ENCODE assay signal across 1 cellular context in the genomic region with DNA sequence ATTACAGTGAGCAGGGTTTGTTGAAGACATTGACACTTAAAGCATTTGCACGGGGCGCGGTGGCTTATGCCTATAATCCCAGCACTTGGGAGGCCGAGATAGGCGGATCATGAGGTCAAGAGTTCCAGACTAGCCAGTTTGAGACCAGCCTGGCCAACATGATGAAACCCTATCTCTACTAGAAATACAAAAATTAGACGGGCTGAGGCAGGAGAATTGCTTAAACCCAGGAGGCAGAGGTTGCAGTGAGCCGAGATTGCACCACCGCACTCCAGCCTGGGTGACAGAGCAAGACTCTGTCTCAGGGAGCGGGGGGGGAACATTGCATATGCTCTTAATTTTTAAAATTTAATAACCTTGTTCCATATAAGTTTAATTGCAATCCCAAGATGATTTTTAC.
TF ChIP-seq lines count a peak whose summit lies in the region.

No MANE protein-coding gene starts in this region.

TF ChIP-seq in K562, 482 proteins besides CTCF, POLR2A, EP300 and RAD21 (continued from another document and continues in another):
- TF ChIP-seq, protein P1, sequence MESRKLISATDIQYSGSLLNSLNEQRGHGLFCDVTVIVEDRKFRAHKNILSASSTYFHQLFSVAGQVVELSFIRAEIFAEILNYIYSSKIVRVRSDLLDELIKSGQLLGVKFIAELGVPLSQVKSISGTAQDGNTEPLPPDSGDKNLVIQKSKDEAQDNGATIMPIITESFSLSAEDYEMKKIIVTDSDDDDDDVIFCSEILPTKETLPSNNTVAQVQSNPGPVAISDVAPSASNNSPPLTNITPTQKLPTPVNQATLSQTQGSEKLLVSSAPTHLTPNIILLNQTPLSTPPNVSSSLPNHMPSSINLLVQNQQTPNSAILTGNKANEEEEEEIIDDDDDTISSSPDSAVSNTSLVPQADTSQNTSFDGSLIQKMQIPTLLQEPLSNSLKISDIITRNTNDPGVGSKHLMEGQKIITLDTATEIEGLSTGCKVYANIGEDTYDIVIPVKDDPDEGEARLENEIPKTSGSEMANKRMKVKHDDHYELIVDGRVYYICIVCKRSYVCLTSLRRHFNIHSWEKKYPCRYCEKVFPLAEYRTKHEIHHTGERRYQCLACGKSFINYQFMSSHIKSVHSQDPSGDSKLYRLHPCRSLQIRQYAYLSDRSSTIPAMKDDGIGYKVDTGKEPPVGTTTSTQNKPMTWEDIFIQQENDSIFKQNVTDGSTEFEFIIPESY (CRISPR knock-in tag; IDR thresholded peaks at IDR 0.05) = no peak
- peak; percentile 84 for TF ChIP-seq TEAD4 (IDR thresholded peaks at IDR 0.05; ENCODE audit: low read length)
- TF ChIP-seq TEAD4 (CRISPR knock-in tag; IDR thresholded peaks at IDR 0.05; ENCODE audit: borderline replicate concordance) = no peak
- TF ChIP-seq MAZ (CRISPR knock-in tag; conservative IDR thresholded peaks at IDR 0.05 in 1 of 2, IDR thresholded peaks at IDR 0.05 in 1 of 2) = 0 out of 4 replicates have a peak, but pooled peaks of 1 of the 2 experiments have one; percentile 35
- TF ChIP-seq, protein P2, sequence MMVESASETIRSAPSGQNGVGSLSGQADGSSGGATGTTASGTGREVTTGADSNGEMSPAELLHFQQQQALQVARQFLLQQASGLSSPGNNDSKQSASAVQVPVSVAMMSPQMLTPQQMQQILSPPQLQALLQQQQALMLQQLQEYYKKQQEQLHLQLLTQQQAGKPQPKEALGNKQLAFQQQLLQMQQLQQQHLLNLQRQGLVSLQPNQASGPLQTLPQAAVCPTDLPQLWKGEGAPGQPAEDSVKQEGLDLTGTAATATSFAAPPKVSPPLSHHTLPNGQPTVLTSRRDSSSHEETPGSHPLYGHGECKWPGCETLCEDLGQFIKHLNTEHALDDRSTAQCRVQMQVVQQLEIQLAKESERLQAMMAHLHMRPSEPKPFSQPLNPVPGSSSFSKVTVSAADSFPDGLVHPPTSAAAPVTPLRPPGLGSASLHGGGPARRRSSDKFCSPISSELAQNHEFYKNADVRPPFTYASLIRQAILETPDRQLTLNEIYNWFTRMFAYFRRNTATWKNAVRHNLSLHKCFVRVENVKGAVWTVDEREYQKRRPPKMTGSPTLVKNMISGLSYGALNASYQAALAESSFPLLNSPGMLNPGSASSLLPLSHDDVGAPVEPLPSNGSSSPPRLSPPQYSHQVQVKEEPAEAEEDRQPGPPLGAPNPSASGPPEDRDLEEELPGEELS (CRISPR knock-in tag; IDR thresholded peaks at IDR 0.05; ENCODE audit: borderline replicate concordance) = no peak
- no peak for TF ChIP-seq SUPT5H (IDR thresholded peaks at IDR 0.05)
- no peak for TF ChIP-seq RBFOX2 (IDR thresholded peaks at IDR 0.05; ENCODE audit: low read depth, low read length)
- TF ChIP-seq NFYB (IDR thresholded peaks at IDR 0.05; ENCODE audit: extremely low read depth, insufficient read length) = no peak
- TF ChIP-seq TEAD1 (CRISPR knock-in tag; IDR thresholded peaks at IDR 0.05) = no peak
- no peak for TF ChIP-seq NR1H2 (CRISPR knock-in tag; IDR thresholded peaks at IDR 0.05)
- TF ChIP-seq, protein P3, sequence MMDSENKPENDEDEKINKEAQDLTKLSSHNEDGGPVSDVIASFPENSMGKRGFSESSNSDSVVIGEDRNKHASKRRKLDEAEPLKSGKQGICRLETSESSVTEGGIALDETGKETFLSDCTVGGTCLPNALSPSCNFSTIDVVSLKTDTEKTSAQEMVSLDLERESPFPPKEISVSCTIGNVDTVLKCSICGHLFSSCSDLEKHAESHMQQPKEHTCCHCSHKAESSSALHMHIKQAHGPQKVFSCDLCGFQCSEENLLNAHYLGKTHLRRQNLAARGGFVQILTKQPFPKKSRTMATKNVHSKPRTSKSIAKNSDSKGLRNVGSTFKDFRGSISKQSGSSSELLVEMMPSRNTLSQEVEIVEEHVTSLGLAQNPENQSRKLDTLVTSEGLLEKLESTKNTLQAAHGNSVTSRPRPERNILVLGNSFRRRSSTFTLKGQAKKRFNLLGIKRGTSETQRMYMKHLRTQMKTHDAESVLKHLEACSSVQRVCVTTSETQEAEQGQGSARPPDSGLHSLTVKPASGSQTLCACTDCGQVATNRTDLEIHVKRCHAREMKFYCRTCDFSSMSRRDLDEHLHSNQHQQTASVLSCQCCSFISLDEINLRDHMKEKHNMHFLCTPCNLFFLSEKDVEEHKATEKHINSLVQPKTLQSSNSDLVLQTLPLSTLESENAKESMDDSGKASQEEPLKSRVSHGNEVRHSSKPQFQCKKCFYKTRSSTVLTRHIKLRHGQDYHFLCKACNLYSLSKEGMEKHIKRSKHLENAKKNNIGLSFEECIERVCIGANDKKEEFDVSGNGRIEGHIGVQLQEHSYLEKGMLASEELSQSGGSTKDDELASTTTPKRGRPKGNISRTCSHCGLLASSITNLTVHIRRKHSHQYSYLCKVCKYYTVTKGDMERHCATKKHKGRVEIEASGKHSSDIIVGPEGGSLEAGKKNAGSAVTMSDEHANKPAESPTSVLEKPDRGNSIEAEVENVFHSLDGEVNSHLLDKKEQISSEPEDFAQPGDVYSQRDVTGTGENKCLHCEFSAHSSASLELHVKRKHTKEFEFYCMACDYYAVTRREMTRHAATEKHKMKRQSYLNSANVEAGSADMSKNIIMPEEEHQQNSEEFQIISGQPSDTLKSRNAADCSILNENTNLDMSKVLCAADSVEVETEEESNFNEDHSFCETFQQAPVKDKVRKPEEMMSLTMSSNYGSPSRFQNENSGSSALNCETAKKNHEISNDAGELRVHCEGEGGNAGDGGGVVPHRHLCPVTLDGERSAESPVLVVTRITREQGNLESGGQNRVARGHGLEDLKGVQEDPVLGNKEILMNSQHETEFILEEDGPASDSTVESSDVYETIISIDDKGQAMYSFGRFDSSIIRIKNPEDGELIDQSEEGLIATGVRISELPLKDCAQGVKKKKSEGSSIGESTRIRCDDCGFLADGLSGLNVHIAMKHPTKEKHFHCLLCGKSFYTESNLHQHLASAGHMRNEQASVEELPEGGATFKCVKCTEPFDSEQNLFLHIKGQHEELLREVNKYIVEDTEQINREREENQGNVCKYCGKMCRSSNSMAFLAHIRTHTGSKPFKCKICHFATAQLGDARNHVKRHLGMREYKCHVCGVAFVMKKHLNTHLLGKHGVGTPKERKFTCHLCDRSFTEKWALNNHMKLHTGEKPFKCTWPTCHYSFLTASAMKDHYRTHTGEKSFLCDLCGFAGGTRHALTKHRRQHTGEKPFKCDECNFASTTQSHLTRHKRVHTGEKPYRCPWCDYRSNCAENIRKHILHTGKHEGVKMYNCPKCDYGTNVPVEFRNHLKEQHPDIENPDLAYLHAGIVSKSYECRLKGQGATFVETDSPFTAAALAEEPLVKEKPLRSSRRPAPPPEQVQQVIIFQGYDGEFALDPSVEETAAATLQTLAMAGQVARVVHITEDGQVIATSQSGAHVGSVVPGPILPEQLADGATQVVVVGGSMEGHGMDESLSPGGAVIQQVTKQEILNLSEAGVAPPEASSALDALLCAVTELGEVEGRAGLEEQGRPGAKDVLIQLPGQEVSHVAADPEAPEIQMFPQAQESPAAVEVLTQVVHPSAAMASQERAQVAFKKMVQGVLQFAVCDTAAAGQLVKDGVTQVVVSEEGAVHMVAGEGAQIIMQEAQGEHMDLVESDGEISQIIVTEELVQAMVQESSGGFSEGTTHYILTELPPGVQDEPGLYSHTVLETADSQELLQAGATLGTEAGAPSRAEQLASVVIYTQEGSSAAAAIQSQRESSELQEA (IDR thresholded peaks at IDR 0.05; ENCODE audit: low read depth) = no peak
- no peak for TF ChIP-seq SRF (CRISPR knock-in tag; IDR thresholded peaks at IDR 0.05)
- no peak for TF ChIP-seq NFXL1 (CRISPR knock-in tag; IDR thresholded peaks at IDR 0.05)
- no peak for TF ChIP-seq ADNP (tag; IDR thresholded peaks at IDR 0.05)
- no peak for TF ChIP-seq ZNF140 (CRISPR knock-in tag; IDR thresholded peaks at IDR 0.05)
- TF ChIP-seq ZNF75A (CRISPR knock-in tag; IDR thresholded peaks at IDR 0.05) = no peak
- TF ChIP-seq RCOR1 (IDR thresholded peaks at IDR 0.05; ENCODE audit: borderline replicate concordance in 1 of 2, low read depth in 2 of 2, low read length in 2 of 2) = peak; percentile 63 to 93; a peak in 3 of 4 replicates
- TF ChIP-seq ZNF217 (CRISPR knock-in tag; IDR thresholded peaks at IDR 0.05) = no peak
- no peak for TF ChIP-seq MYBL2 (IDR thresholded peaks at IDR 0.05; ENCODE audit: low read depth)
- TF ChIP-seq MYBL2 (CRISPR knock-in tag; IDR thresholded peaks at IDR 0.05; ENCODE audit: borderline replicate concordance) = no peak
- TF ChIP-seq, protein P4, sequence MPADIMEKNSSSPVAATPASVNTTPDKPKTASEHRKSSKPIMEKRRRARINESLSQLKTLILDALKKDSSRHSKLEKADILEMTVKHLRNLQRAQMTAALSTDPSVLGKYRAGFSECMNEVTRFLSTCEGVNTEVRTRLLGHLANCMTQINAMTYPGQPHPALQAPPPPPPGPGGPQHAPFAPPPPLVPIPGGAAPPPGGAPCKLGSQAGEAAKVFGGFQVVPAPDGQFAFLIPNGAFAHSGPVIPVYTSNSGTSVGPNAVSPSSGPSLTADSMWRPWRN (IDR thresholded peaks at IDR 0.05; ENCODE audit: low read depth) = no peak
- TF ChIP-seq ZNF212 (CRISPR knock-in tag; IDR thresholded peaks at IDR 0.05) = no peak
- peak; percentile 99 to 100 for TF ChIP-seq KDM1A (IDR thresholded peaks at IDR 0.05)
- TF ChIP-seq, protein P5, sequence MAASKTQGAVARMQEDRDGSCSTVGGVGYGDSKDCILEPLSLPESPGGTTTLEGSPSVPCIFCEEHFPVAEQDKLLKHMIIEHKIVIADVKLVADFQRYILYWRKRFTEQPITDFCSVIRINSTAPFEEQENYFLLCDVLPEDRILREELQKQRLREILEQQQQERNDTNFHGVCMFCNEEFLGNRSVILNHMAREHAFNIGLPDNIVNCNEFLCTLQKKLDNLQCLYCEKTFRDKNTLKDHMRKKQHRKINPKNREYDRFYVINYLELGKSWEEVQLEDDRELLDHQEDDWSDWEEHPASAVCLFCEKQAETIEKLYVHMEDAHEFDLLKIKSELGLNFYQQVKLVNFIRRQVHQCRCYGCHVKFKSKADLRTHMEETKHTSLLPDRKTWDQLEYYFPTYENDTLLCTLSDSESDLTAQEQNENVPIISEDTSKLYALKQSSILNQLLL (CRISPR knock-in tag; IDR thresholded peaks at IDR 0.05; ENCODE audit: borderline replicate concordance) = no peak
- no peak for TF ChIP-seq GTF2A2 (tag; IDR thresholded peaks at IDR 0.05)
- no peak for TF ChIP-seq FUS (optimal IDR thresholded peaks at IDR 0.05; ENCODE audit: low read depth, low read length)
- no peak for TF ChIP-seq NR2C1 (IDR thresholded peaks at IDR 0.05)
- no peak for TF ChIP-seq NR2C1 (tag; IDR thresholded peaks at IDR 0.05)
- no peak for TF ChIP-seq SRSF7 (optimal IDR thresholded peaks at IDR 0.05; ENCODE audit: low read depth, low read length)
- TF ChIP-seq ZFP30 (CRISPR knock-in tag; IDR thresholded peaks at IDR 0.05; ENCODE audit: borderline replicate concordance) = no peak
- TF ChIP-seq, protein P6, sequence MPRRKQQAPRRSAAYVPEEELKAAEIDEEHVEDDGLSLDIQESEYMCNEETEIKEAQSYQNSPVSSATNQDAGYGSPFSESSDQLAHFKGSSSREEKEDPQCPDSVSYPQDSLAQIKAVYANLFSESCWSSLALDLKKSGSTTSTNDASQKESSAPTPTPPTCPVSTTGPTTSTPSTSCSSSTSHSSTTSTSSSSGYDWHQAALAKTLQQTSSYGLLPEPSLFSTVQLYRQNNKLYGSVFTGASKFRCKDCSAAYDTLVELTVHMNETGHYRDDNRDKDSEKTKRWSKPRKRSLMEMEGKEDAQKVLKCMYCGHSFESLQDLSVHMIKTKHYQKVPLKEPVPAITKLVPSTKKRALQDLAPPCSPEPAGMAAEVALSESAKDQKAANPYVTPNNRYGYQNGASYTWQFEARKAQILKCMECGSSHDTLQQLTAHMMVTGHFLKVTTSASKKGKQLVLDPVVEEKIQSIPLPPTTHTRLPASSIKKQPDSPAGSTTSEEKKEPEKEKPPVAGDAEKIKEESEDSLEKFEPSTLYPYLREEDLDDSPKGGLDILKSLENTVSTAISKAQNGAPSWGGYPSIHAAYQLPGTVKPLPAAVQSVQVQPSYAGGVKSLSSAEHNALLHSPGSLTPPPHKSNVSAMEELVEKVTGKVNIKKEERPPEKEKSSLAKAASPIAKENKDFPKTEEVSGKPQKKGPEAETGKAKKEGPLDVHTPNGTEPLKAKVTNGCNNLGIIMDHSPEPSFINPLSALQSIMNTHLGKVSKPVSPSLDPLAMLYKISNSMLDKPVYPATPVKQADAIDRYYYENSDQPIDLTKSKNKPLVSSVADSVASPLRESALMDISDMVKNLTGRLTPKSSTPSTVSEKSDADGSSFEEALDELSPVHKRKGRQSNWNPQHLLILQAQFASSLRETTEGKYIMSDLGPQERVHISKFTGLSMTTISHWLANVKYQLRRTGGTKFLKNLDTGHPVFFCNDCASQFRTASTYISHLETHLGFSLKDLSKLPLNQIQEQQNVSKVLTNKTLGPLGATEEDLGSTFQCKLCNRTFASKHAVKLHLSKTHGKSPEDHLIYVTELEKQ (CRISPR knock-in tag; IDR thresholded peaks at IDR 0.05) = no peak
- no peak for TF ChIP-seq ZNF253 (CRISPR knock-in tag; conservative IDR thresholded peaks at IDR 0.05)
- TF ChIP-seq, protein P7, sequence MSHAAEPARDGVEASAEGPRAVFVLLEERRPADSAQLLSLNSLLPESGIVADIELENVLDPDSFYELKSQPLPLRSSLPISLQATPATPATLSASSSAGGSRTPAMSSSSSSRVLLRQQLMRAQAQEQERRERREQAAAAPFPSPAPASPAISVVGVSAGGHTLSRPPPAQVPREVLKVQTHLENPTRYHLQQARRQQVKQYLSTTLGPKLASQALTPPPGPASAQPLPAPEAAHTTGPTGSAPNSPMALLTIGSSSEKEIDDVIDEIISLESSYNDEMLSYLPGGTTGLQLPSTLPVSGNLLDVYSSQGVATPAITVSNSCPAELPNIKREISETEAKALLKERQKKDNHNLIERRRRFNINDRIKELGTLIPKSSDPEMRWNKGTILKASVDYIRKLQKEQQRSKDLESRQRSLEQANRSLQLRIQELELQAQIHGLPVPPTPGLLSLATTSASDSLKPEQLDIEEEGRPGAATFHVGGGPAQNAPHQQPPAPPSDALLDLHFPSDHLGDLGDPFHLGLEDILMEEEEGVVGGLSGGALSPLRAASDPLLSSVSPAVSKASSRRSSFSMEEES (CRISPR knock-in tag; IDR thresholded peaks at IDR 0.05) = no peak
- TF ChIP-seq, protein P8, sequence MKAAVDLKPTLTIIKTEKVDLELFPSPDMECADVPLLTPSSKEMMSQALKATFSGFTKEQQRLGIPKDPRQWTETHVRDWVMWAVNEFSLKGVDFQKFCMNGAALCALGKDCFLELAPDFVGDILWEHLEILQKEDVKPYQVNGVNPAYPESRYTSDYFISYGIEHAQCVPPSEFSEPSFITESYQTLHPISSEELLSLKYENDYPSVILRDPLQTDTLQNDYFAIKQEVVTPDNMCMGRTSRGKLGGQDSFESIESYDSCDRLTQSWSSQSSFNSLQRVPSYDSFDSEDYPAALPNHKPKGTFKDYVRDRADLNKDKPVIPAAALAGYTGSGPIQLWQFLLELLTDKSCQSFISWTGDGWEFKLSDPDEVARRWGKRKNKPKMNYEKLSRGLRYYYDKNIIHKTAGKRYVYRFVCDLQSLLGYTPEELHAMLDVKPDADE (conservative IDR thresholded peaks at IDR 0.05; ENCODE audit: control insufficient read depth, low read depth, low read length) = no peak
- TF ChIP-seq, protein P9, sequence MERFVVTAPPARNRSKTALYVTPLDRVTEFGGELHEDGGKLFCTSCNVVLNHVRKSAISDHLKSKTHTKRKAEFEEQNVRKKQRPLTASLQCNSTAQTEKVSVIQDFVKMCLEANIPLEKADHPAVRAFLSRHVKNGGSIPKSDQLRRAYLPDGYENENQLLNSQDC (CRISPR knock-in tag; IDR thresholded peaks at IDR 0.05) = no peak
- TF ChIP-seq ESRRA (IDR thresholded peaks at IDR 0.05; ENCODE audit: borderline replicate concordance, low read depth) = no peak
- TF ChIP-seq SMARCA4 (IDR thresholded peaks at IDR 0.05) = peak; percentile 48; the same call in 1 of the 2 replicates
- no peak for TF ChIP-seq PTRF (tag; IDR thresholded peaks at IDR 0.05)
- TF ChIP-seq ZNF354B (CRISPR knock-in tag; IDR thresholded peaks at IDR 0.05) = no peak
- TF ChIP-seq PPARD (CRISPR knock-in tag; IDR thresholded peaks at IDR 0.05) = no peak
- no peak for TF ChIP-seq TAF1 (IDR thresholded peaks at IDR 0.05; ENCODE audit: control insufficient read depth, extremely low read depth, insufficient read depth, low read length, severe bottlenecking)
- TF ChIP-seq KAT2B (IDR thresholded peaks at IDR 0.05; ENCODE audit: low read depth, low read length) = no peak
